12 cellular contexts compared by ENCODE assay signal in genomic region chr22:19554834-19555404, GRCh38. TPM values are rescaled to one million over a fixed set of nuclear protein-coding genes. Genes with fewer than 3 reads are reported as not detected.
DNase-seq lines count a peak whose midpoint lies in the region; ATAC-seq and TF ChIP-seq lines count a peak whose summit lies in the region.
"Had no signal": no experiment of that assay in that cellular context is flagged by ENCODE, and none has a peak within 500 bp of the region (broad histone marks: within the 10 kb centered on the region; RNA-seq: fewer than 3 reads in every experiment).

No MANE protein-coding gene starts in this region.

- no peak for ATAC-seq in GM18858 (IDR thresholded peaks at IDR 0.05; ENCODE audit: unreplicated experiment)
- ATAC-seq in gastrocnemius medialis: no peak
- ATAC-seq in natural killer cell: no peak

- no peak overlapping the region for H3K27ac ChIP-seq in gastrocnemius medialis
- H3K27ac ChIP-seq: neutrophil had no signal

- peak; percentile 35 for TF ChIP-seq CTCF in AG09309 (IDR thresholded peaks at IDR 0.05; ENCODE audit: control insufficient read depth, insufficient read depth, low read depth, low read length, missing control alignments)
- peak; percentile 24 for TF ChIP-seq CTCF in astrocyte of the spinal cord (IDR thresholded peaks at IDR 0.05; ENCODE audit: low read depth, low read length)
- TF ChIP-seq CTCF in gastrocnemius medialis (IDR thresholded peaks at IDR 0.05 in 4 of 5, conservative IDR thresholded peaks at IDR 0.05 in 1 of 5): no peak
- no peak for TF ChIP-seq CTCF in natural killer cell (IDR thresholded peaks at IDR 0.05)

- no peaks in the 10 kb centered on the region for H3K9me3 ChIP-seq in gastrocnemius medialis
- H3K9me3 ChIP-seq: neutrophil had no signal

- no peaks in the 10 kb centered on the region for H3K36me3 ChIP-seq in gastrocnemius medialis
- H3K36me3 ChIP-seq: neutrophil had no signal

- H3K36me3 Mint-ChIP-seq in natural killer cell: no peaks in the 10 kb centered on the region

- no peak overlapping the region for H3K27ac Mint-ChIP-seq in natural killer cell
- H3K27ac Mint-ChIP-seq: T-helper 1 cell treated with Interleukin-12 subunit alpha and Interleukin-12 subunit beta and Interleukin-4 antibody, amounts not matched to agents 30 μg/mL and 1 μg/mL, for 36 hours had no signal

- intact Hi-C loops in gastrocnemius medialis (cut with DNase I; ENCODE audit: low total_unique reads) (no loop called here), natural killer cell (cut with micrococcal nuclease) (no loop called here)

- peaks cover 0 to 3% (median 0%) of the 10 kb centered on the region in 3 donors for H3K27me3 ChIP-seq in gastrocnemius medialis
- H3K27me3 ChIP-seq: neutrophil had no signal

- no peak for TF ChIP-seq POLR2A in gastrocnemius medialis (IDR thresholded peaks at IDR 0.05)

- H3K4me3 ChIP-seq in AG09309 (ENCODE audit: control insufficient read depth, low read depth, low read length) (no peak overlapping the region), astrocyte of the spinal cord (ENCODE audit: low read depth, low read length) (no peak overlapping the region), gastrocnemius medialis (no peak overlapping the region)

- H3K4me1 ChIP-seq in gastrocnemius medialis: no peaks in the 10 kb centered on the region

- in situ Hi-C loops in astrocyte of the spinal cord (cut with HindIII; ENCODE audit: low sequenced_read_pairs) (no loop called here), gastrocnemius medialis (cut with MboI; ENCODE audit: low sequenced_read_pairs in 4 of 4) (no loop called here)

- peaks cover 6 to 9% of the 10 kb centered on the region in 2 donors for H3K27me3 Mint-ChIP-seq in natural killer cell (ENCODE audit: low read depth in 2 of 2)

- H3K4me3 Mint-ChIP-seq in natural killer cell: no peak overlapping the region
- H3K4me3 Mint-ChIP-seq: T-helper 1 cell treated with Interleukin-12 subunit alpha and Interleukin-12 subunit beta and Interleukin-4 antibody, amounts not matched to agents 30 μg/mL and 1 μg/mL, for 36 hours had no signal

- DNase-seq in AG09309 (ENCODE audit: low read depth) (no peak), HT1080 (ENCODE audit: low read depth) (peak; percentile 42), astrocyte of the spinal cord (ENCODE audit: low read depth, low spot score) (peak; percentile 37), islet precursor cell (peak; percentile 95), gastrocnemius medialis (no peak), natural killer cell (no peak)
- no peak for DNase-seq in activated naive CD4-positive, alpha-beta T cell treated with Interleukin-2 at 50 U/mL for 16 hours
- DNase-seq: DMS153, NCI-H2081 had no signal

- H3K4me1 Mint-ChIP-seq in natural killer cell: no peaks in the 10 kb centered on the region

- H3K9me3 Mint-ChIP-seq in natural killer cell: no peaks in the 10 kb centered on the region
- H3K9me3 Mint-ChIP-seq: T-helper 1 cell treated with Interleukin-12 subunit alpha and Interleukin-12 subunit beta and Interleukin-4 antibody, amounts not matched to agents 30 μg/mL and 1 μg/mL, for 36 hours had no signal

RNA-seq across cellular contexts. Expression of gene CLDN5, which starts 30.7 kb away (rescaled TPM):
- not detected in 2 replicates for total RNA-seq in HT1080 (2014; rRNA removed; shearing (Covaris generic))
- not detected in 2 replicates for polyA plus RNA-seq in HT1080 (2015; cell fraction: cytosol; rRNA removed)
- polyA plus RNA-seq in HT1080 (2015; cell fraction: nucleus; rRNA removed): not detected in 2 replicates
- total RNA-seq in gastrocnemius medialis (100 to 1,000 TPM in 2 of 4 donors, 10 to 100 TPM in 2; 40.4 to 108 (median 89.6) TPM), natural killer cell (1 to 10 TPM in 2 of 3 donors, not detected in 1; 1.3 to 1.7 TPM)

Comparison
In these comparisons a context has a peak if more than half of its experiments do, and no peak if none do; other contexts are left out.
1. DNase-seq: peak in HT1080 (single experiment), astrocyte of the spinal cord (single experiment) and islet precursor cell (single experiment); none in AG09309 (single experiment), gastrocnemius medialis (0 of 2), activated naive CD4-positive, alpha-beta T cell treated with Interleukin-2 at 50 U/mL for 16 hours (single experiment) and natural killer cell (single experiment).
2. CTCF ChIP-seq: peak in AG09309 (single experiment) and astrocyte of the spinal cord (single experiment); none in gastrocnemius medialis (0 of 5) and natural killer cell (single experiment).
3. RNA of gene CLDN5, which starts 30.7 kb away (total RNA-seq): 40.4 to 108 TPM in gastrocnemius medialis; 1.3 to 1.7 TPM in natural killer cell and not detected in HT1080; every median in the first group is over 10 times any median in the second.